25 cellular contexts compared by ENCODE assay signal in genomic region chr19:19647037-19647835, GRCh38.
"Had no signal": no experiment of that assay in that cellular context is flagged by ENCODE, and none has a peak within 500 bp of the region (broad histone marks: within the 10 kb centered on the region; RNA-seq: fewer than 3 reads in every experiment).

No MANE protein-coding gene starts in this region.

- H3K4me3 Mint-ChIP-seq: activated B cell treated with CpG ODN at 0.5 μM for 24 hours; activated CD4-positive, alpha-beta memory T cell treated with anti-CD3 and anti-CD28 coated beads, Interleukin-2, amount 10 ng/mL, durations not matched to agents 7 days and 5 days; activated naive CD4-positive, alpha-beta T cell treated with anti-CD3 and anti-CD28 coated beads for 36 hours; central memory CD8-positive, alpha-beta T cell had no signal

- H3K27me3 Mint-ChIP-seq: activated B cell treated with CpG ODN at 0.5 μM for 24 hours; activated CD4-positive, alpha-beta memory T cell treated with anti-CD3 and anti-CD28 coated beads, Interleukin-2, amount 10 ng/mL, durations not matched to agents 7 days and 5 days; central memory CD8-positive, alpha-beta T cell had no signal

- H3K27ac ChIP-seq: Peyer's patch had no signal

- DNase-seq: activated B cell treated with CpG ODN at 0.5 μM for 24 hours; activated CD4-positive, alpha-beta memory T cell treated with anti-CD3 and anti-CD28 coated beads, Interleukin-2, amount 10 ng/mL, durations not matched to agents 7 days and 5 days; activated CD4-positive, alpha-beta T cell treated with anti-CD3 and anti-CD28 coated beads for 1 hour; activated CD4-positive, alpha-beta T cell treated with anti-CD3 and anti-CD28 coated beads, Interleukin-2, amount 50 U/mL, for 1 hour; activated naive CD4-positive, alpha-beta T cell treated with anti-CD3 and anti-CD28 coated beads for 36 hours; activated T-cell treated with anti-CD3 and anti-CD28 coated beads for 4 hours; activated T-cell treated with anti-CD3 and anti-CD28 coated beads, Interleukin-2, amount 50 U/mL, for 48 hours; aorta; Karpas-422; MM.1S; NCI-H1105; NCI-H1436; NCI-H1694 treated with DMSO at 0.1 percent for 48 hours; NCI-H2029 treated with DMSO at 0.1 percent for 48 hours; NCI-H345; NCI-H510A treated with DMSO at 0.1 percent for 48 hours; Peyer's patch; SHP77 treated with DMSO at 0.1 percent for 48 hours; T-helper 2 cell; T1000 had no signal

- ATAC-seq: K562 had no signal

- FAIRE-seq: bronchial epithelial cell, TTC549 had no signal

- H3K27ac Mint-ChIP-seq: activated B cell treated with CpG ODN at 0.5 μM for 24 hours; activated CD4-positive, alpha-beta memory T cell treated with anti-CD3 and anti-CD28 coated beads, Interleukin-2, amount 10 ng/mL, durations not matched to agents 7 days and 5 days; activated naive CD4-positive, alpha-beta T cell treated with anti-CD3 and anti-CD28 coated beads for 36 hours had no signal

- H3K9me3 Mint-ChIP-seq: activated B cell treated with CpG ODN at 0.5 μM for 24 hours; activated CD4-positive, alpha-beta memory T cell treated with anti-CD3 and anti-CD28 coated beads, Interleukin-2, amount 10 ng/mL, durations not matched to agents 7 days and 5 days; activated naive CD4-positive, alpha-beta T cell treated with anti-CD3 and anti-CD28 coated beads for 36 hours; activated T-helper 2 cell treated with anti-CD3 and anti-CD28 coated beads, Interferon-gamma antibody, Interleukin-2, Interleukin-4, amounts not matched to agents 10 μg/mL and 5 μg/mL and 100 μg/mL, durations not matched to agents 14 hours and 24 hours and 36 hours; central memory CD8-positive, alpha-beta T cell had no signal

- H3K27me3 ChIP-seq: Peyer's patch had no signal

- H3K9me3 ChIP-seq: Peyer's patch had no signal

- H3K4me3 ChIP-seq: K562, Peyer's patch had no signal
